ENCODE assay signal across 9 cellular contexts in the genomic region with DNA sequence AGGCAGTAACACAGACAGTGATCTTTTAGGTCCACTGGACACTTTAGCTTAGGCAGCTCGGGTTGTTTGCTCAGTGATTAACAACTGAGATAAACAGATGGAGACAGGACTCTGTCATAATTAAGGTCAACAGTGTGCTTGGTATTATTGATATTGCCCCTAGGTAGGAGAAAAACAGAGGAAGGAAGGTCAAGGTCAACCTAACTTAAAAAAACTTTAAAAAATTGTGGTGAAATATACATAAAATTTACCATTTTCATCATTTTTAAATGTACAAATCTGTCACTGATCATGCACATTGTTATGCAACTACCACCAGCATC. TPM values are rescaled to one million over a fixed set of nuclear protein-coding genes. Genes with fewer than 3 reads are reported as not detected.
A peak's percentile ranks its signal among the peaks of the same experiment; 100 is the strongest.
DNase-seq lines count a peak whose midpoint lies in the region; ATAC-seq, FAIRE-seq and TF ChIP-seq lines count a peak whose summit lies in the region.
"Had no signal": no experiment of that assay in that cellular context is flagged by ENCODE, and none has a peak within 500 bp of the region (broad histone marks: within the 10 kb centered on the region; RNA-seq: fewer than 3 reads in every experiment).

No MANE protein-coding gene starts in this region.

- H3K4me3 ChIP-seq in heart right ventricle (no peak overlapping the region), HAP-1 (no peak overlapping the region)

- peak; percentile 21 for FAIRE-seq in islet of Langerhans (lab: Jason Lieb, UNC)

- H3K27me3 ChIP-seq in heart right ventricle (no peaks in the 10 kb centered on the region), HAP-1 (ENCODE audit: low read depth) (no peaks in the 10 kb centered on the region)

- intact Hi-C loops in heart right ventricle (cut with DNase I) (loop anchor here in 5 of 10 donors (2.0 to 10.0 kb wide), 4 partner anchors 23 to 215 kb away; partner anchors contain the start of genes AFF4 (in 5 of the 5), SHROOM1 (in 1 of the 5) and ZCCHC10 (in 1 of the 5)), cardiac septum (cut with DNase I) (loop anchor here (5.0 kb wide), 1 partner anchor 182 kb away; the partner anchor contains the start of genes GDF9 and UQCRQ)

- no peaks in the 10 kb centered on the region for H3K27me3 Mint-ChIP-seq in type B pancreatic cell

- H3K27ac Mint-ChIP-seq in type B pancreatic cell, result peak overlapping the region; percentile 89

- in situ Hi-C loops in HAP-1 (cut with MboI; ENCODE audit: low sequenced_read_pairs), result no loop called here

- no peak for DNase-seq in heart right ventricle
- no peak for DNase-seq in cardiac septum (ENCODE audit: low spot score)
- DNase-seq in SHP77 treated with DMSO at 0.1 percent for 48 hours (lab: John Stamatoyannopoulos, UW), result peak; percentile 18
- no peak for DNase-seq in type B pancreatic cell (ENCODE audit: extremely low spot score, unreplicated experiment)
- DNase-seq in cerebellum (ENCODE audit: low spot score), result no peak
- no peak for DNase-seq in HAP-1 (ENCODE audit: low spot score in 2 of 2)
- no peak for DNase-seq in activated effector memory CD4-positive, alpha-beta T cell treated with Interleukin-2 at 50 U/mL for 16 hours
- DNase-seq: DMS79 treated with DMSO at 0.1 percent for 48 hours had no signal

- TF ChIP-seq CTCF in heart right ventricle (IDR thresholded peaks at IDR 0.05), result no peak
- TF ChIP-seq CTCF in type B pancreatic cell (conservative IDR thresholded peaks at IDR 0.05), result no peak

- H3K4me3 Mint-ChIP-seq in type B pancreatic cell, result peak overlapping the region; percentile 82

- H3K27ac ChIP-seq in heart right ventricle, result peak overlapping the region in 9 of 10 donors; percentile 39 to 99 (median 99)

- no peak for ATAC-seq in heart right ventricle

- H3K36me3 Mint-ChIP-seq in type B pancreatic cell, result peaks cover 1% of the 10 kb centered on the region

- H3K4me1 Mint-ChIP-seq in type B pancreatic cell (ENCODE audit: unreplicated experiment), result peaks cover 32% of the 10 kb centered on the region

- H3K9me3 ChIP-seq in heart right ventricle (no peaks in the 10 kb centered on the region), HAP-1 (no peaks in the 10 kb centered on the region)

- 39 to 40% methylated on average over 1 of the region's 1 CpG for WGBS in heart right ventricle, 2 donors

- H3K36me3 ChIP-seq in heart right ventricle (no peaks in the 10 kb centered on the region), HAP-1 (replicated peaks) (peaks cover 13% of the 10 kb centered on the region)

- peaks cover 6 to 48% (median 41%) of the 10 kb centered on the region in 9 donors for H3K4me1 ChIP-seq in heart right ventricle
- H3K4me1 ChIP-seq in HAP-1, result peaks cover 16% of the 10 kb centered on the region

- no peaks in the 10 kb centered on the region for H3K9me3 Mint-ChIP-seq in type B pancreatic cell

RNA-seq across cellular contexts. Expression of gene HSPA4, which starts 2.1 kb away (rescaled TPM):
- total RNA-seq in heart right ventricle, result 100 to 1,000 TPM in 6 of 10 donors, 10 to 100 TPM in 4; 79.6 to 156 (median 111) TPM
- polyA plus RNA-seq in heart right ventricle, result 100 to 1,000 TPM in 1 of 2 donors, 10 to 100 TPM in 1; 44.9 to 179 TPM
- total RNA-seq in cardiac septum, result 142 TPM
- total RNA-seq in type B pancreatic cell (ENCODE audit: low replicate concordance), result 134 and 140 TPM in 2 replicates
- 86.4 TPM for total RNA-seq in cerebellum

RNA-seq across cellular contexts. Expression of gene ZCCHC10, which starts 23.3 kb away (rescaled TPM):
- 10 to 100 TPM; 12.2 to 22.4 (median 19.4) TPM for total RNA-seq in heart right ventricle
- polyA plus RNA-seq in heart right ventricle, result 10 to 100 TPM; 15.4 to 29.9 TPM
- total RNA-seq in cardiac septum, result 19.9 TPM
- total RNA-seq in type B pancreatic cell (ENCODE audit: low replicate concordance), result 22.1 and 23.1 TPM in 2 replicates
- total RNA-seq in cerebellum, result 15.3 TPM
